7 cellular contexts compared by ENCODE assay signal in genomic region chr1:8523641-8524206, GRCh38.
A peak's percentile ranks its signal among the peaks of the same experiment; 100 is the strongest.
DNase-seq lines count a peak whose midpoint lies in the region; ATAC-seq and TF ChIP-seq lines count a peak whose summit lies in the region.

No MANE protein-coding gene starts in this region.

- peaks cover 46% of the 10 kb centered on the region for H3F3A ChIP-seq in DOHH2 (ENCODE audit: control insufficient read depth, insufficient read depth)
- H3F3A ChIP-seq in OCI-LY1 (ENCODE audit: insufficient read depth, low read length) = peaks cover 14% of the 10 kb centered on the region

- TF ChIP-seq CTCF in DOHH2 (IDR thresholded peaks at IDR 0.05; ENCODE audit: low read depth, low read length, poor library complexity, severe bottlenecking) (no peak), OCI-LY1 (IDR thresholded peaks at IDR 0.05; ENCODE audit: low read length) (no peak), endodermal cell (conservative IDR thresholded peaks at IDR 0.05) (no peak), psoas muscle (IDR thresholded peaks at IDR 0.05) (no peak)

- WGBS in endodermal cell (ENCODE audit: insufficient coverage in 1 of 2, insufficient read length in 1 of 2), 2 experiments = 92 to 100% methylated on average over 3 to 5 of the region's 5 CpGs
- WGBS in psoas muscle, 3 donors = 47 to 59% (median 51%) methylated on average over 5 of the region's 5 CpGs

- peak overlapping the region; percentile 98 for H3K27ac ChIP-seq in DOHH2 (ENCODE audit: low read depth, low read length)
- peak overlapping the region; percentile 97 for H3K27ac ChIP-seq in OCI-LY1 (ENCODE audit: low read depth, low read length, poor library complexity, severe bottlenecking)
- H3K27ac ChIP-seq in endodermal cell (ENCODE audit: low read depth, low read length) = no peak overlapping the region
- peak overlapping the region; percentile 90 for H3K27ac ChIP-seq in psoas muscle

- intact Hi-C loops in psoas muscle (cut with DNase I) = no loop called here

- H3K4me3 ChIP-seq in DOHH2 (ENCODE audit: low read length) = peak overlapping the region; percentile 93
- H3K4me3 ChIP-seq in OCI-LY1 (ENCODE audit: low read depth, low read length, poor library complexity, severe bottlenecking) = peak overlapping the region; percentile 71
- H3K4me3 ChIP-seq in endodermal cell (ENCODE audit: low read length) = no peak overlapping the region
- peak overlapping the region; percentile 71 for H3K4me3 ChIP-seq in psoas muscle

- H3K9me2 ChIP-seq in DOHH2 (replicated peaks; ENCODE audit: control insufficient read depth, low read length) (no peaks in the 10 kb centered on the region), OCI-LY1 (ENCODE audit: low read depth, low read length) (no peaks in the 10 kb centered on the region)

- no peak for ATAC-seq in psoas muscle
- no peak for ATAC-seq in HG02884 (IDR thresholded peaks at IDR 0.05; ENCODE audit: unreplicated experiment)
- ATAC-seq in HG03439 (IDR thresholded peaks at IDR 0.05; ENCODE audit: unreplicated experiment) = no peak

- H3K9me3 ChIP-seq in DOHH2 (ENCODE audit: control insufficient read depth, insufficient read depth, low read length) (no peaks in the 10 kb centered on the region), OCI-LY1 (ENCODE audit: low read length) (no peaks in the 10 kb centered on the region), endodermal cell (ENCODE audit: control insufficient read depth, low read length) (peaks cover 7% of the 10 kb centered on the region), psoas muscle (no peaks in the 10 kb centered on the region)

- H4K20me1 ChIP-seq in DOHH2 (ENCODE audit: control insufficient read depth, insufficient read depth, low read depth, low read length) (no peaks in the 10 kb centered on the region), OCI-LY1 (ENCODE audit: insufficient read depth, low read length) (no peaks in the 10 kb centered on the region)

- H3K27me3 Mint-ChIP-seq in endodermal cell (ENCODE audit: insufficient read depth) = no peaks in the 10 kb centered on the region

- H3K36me3 Mint-ChIP-seq in endodermal cell (ENCODE audit: low read depth) = peaks cover 31% of the 10 kb centered on the region

- peak overlapping the region; percentile 88 for H3K9ac ChIP-seq in OCI-LY1 (ENCODE audit: low read length)
- H3K9ac ChIP-seq in endodermal cell (ENCODE audit: extremely low read depth, low read length, poor library complexity, severe bottlenecking) = no peak overlapping the region

- H3K36me3 ChIP-seq in DOHH2 (ENCODE audit: control insufficient read depth, low read length) = peaks cover 27% of the 10 kb centered on the region
- H3K36me3 ChIP-seq in OCI-LY1 (ENCODE audit: insufficient read depth, low read length) = peaks cover 12% of the 10 kb centered on the region
- H3K36me3 ChIP-seq in endodermal cell (ENCODE audit: control insufficient read depth, insufficient read depth, low read length) = peaks cover 24% of the 10 kb centered on the region
- peaks cover 0 to 5% of the 10 kb centered on the region in 2 donors for H3K36me3 ChIP-seq in psoas muscle (ENCODE audit: insufficient read depth in 1 of 2, low read depth in 1 of 2)

- H3K4me2 ChIP-seq in DOHH2 (ENCODE audit: low read length) = peak overlapping the region; percentile 98
- peak overlapping the region; percentile 83 for H3K4me2 ChIP-seq in OCI-LY1 (ENCODE audit: low read length)

- peaks cover 100% of the 10 kb centered on the region for H3K4me1 ChIP-seq in DOHH2 (ENCODE audit: control insufficient read depth, low read length)
- peaks cover 100% of the 10 kb centered on the region for H3K4me1 ChIP-seq in OCI-LY1 (ENCODE audit: insufficient read depth, low read length, severe bottlenecking)
- peaks cover 15% of the 10 kb centered on the region for H3K4me1 ChIP-seq in endodermal cell (ENCODE audit: control insufficient read depth, insufficient read depth, low read length)
- H3K4me1 ChIP-seq in psoas muscle = peaks cover 61% of the 10 kb centered on the region

- no peaks in the 10 kb centered on the region for H3K27me3 ChIP-seq in DOHH2 (ENCODE audit: control insufficient read depth, low read length)
- no peaks in the 10 kb centered on the region for H3K27me3 ChIP-seq in OCI-LY1 (ENCODE audit: insufficient read depth, low read length)
- H3K27me3 ChIP-seq in endodermal cell (ENCODE audit: control insufficient read depth, insufficient read depth, low read length, poor library complexity, severe bottlenecking) = no peaks in the 10 kb centered on the region
- no peaks in the 10 kb centered on the region for H3K27me3 ChIP-seq in psoas muscle (ENCODE audit: insufficient read depth in 3 of 3, low read length in 2 of 3)

- H3K79me2 ChIP-seq in DOHH2 (ENCODE audit: control insufficient read depth, low read length) (peaks cover 77% of the 10 kb centered on the region), OCI-LY1 (ENCODE audit: insufficient read depth, low read length) (peaks cover 51% of the 10 kb centered on the region)

- H3K27ac Mint-ChIP-seq in endodermal cell = peak overlapping the region; percentile 45

- H3K4me3 Mint-ChIP-seq in endodermal cell = no peak overlapping the region

- H3K9me3 Mint-ChIP-seq in endodermal cell = no peaks in the 10 kb centered on the region

- H3K4me1 Mint-ChIP-seq in endodermal cell = peaks cover 22% of the 10 kb centered on the region

- no peak for DNase-seq in endodermal cell
- no peak for DNase-seq in psoas muscle
- no peak for DNase-seq in occipital lobe (lab: John Stamatoyannopoulos, UW)

- H2AFZ ChIP-seq in OCI-LY1 (ENCODE audit: low read length) = no peak overlapping the region
